Comparison of ENCODE assay signal across 1 cellular context in the genomic region with DNA sequence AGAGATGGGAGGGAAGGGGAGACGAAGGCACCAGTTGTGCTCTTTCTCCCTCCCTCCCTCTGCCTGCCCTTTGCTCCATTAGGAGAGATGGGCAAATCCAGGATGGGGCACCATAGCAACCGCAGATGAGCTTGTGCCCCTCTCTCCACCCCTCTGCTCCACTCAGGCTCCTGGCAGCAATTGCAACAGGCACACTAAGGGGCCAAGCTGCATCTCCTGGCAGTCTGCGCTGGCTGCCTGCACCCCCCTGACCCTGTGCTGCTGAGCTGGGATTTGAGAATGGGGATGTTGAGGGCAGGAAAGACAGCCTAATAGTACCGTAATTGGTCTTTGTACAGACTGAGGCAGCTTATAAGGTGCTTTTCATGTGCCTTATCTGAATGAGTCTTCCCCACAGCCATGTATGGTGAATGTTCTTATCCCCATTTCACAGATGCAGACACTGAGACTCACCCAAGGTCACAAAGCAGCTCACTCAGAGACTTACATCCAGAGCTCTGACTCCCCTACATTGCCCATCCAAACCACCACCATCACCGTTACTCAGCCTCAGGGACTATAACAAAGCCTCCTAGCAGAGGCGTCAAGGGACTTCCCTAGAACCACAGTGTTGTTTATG.
TF ChIP-seq lines count a peak whose summit lies in the region.

No MANE protein-coding gene starts in this region.

TF ChIP-seq in K562, 482 proteins besides CTCF, POLR2A, EP300 and RAD21 (continued from another document):
- TF ChIP-seq, protein P1, sequence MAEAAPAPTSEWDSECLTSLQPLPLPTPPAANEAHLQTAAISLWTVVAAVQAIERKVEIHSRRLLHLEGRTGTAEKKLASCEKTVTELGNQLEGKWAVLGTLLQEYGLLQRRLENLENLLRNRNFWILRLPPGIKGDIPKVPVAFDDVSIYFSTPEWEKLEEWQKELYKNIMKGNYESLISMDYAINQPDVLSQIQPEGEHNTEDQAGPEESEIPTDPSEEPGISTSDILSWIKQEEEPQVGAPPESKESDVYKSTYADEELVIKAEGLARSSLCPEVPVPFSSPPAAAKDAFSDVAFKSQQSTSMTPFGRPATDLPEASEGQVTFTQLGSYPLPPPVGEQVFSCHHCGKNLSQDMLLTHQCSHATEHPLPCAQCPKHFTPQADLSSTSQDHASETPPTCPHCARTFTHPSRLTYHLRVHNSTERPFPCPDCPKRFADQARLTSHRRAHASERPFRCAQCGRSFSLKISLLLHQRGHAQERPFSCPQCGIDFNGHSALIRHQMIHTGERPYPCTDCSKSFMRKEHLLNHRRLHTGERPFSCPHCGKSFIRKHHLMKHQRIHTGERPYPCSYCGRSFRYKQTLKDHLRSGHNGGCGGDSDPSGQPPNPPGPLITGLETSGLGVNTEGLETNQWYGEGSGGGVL (CRISPR knock-in tag; IDR thresholded peaks at IDR 0.05) = no peak
- TF ChIP-seq, protein P2, sequence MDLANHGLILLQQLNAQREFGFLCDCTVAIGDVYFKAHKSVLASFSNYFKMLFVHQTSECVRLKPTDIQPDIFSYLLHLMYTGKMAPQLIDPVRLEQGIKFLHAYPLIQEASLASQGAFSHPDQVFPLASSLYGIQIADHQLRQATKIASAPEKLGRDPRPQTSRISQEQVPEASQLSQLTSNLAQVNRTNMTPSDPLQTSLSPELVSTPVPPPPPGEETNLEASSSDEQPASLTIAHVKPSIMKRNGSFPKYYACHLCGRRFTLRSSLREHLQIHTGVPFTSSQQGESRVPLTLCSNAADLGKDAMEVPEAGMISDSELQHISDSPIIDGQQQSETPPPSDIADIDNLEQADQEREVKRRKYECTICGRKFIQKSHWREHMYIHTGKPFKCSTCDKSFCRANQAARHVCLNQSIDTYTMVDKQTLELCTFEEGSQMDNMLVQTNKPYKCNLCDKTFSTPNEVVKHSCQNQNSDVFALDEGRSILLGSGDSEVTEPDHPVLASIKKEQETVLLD (IDR thresholded peaks at IDR 0.05) = no peak
- TF ChIP-seq ZNF436 (CRISPR knock-in tag; IDR thresholded peaks at IDR 0.05) (no peak), FOXA3 (CRISPR knock-in tag; conservative IDR thresholded peaks at IDR 0.05 in 1 of 2, IDR thresholded peaks at IDR 0.05 in 1 of 2) (no peak), NFIC (IDR thresholded peaks at IDR 0.05) (no peak), ESRRA (IDR thresholded peaks at IDR 0.05; ENCODE audit: borderline replicate concordance, low read depth) (peak; percentile 98), BCOR (IDR thresholded peaks at IDR 0.05) (peak; percentile 77; the same call in 1 of the 2 replicates), ARNT (IDR thresholded peaks at IDR 0.05) (no peak), SOX6 (IDR thresholded peaks at IDR 0.05) (no peak), XRCC3 (IDR thresholded peaks at IDR 0.05) (no peak), FOXK1 (CRISPR knock-in tag; IDR thresholded peaks at IDR 0.05; ENCODE audit: borderline replicate concordance) (no peak), SRF (CRISPR knock-in tag; IDR thresholded peaks at IDR 0.05) (no peak), GABPB2 (CRISPR knock-in tag; conservative IDR thresholded peaks at IDR 0.05) (no peak)
- TF ChIP-seq, protein P3, sequence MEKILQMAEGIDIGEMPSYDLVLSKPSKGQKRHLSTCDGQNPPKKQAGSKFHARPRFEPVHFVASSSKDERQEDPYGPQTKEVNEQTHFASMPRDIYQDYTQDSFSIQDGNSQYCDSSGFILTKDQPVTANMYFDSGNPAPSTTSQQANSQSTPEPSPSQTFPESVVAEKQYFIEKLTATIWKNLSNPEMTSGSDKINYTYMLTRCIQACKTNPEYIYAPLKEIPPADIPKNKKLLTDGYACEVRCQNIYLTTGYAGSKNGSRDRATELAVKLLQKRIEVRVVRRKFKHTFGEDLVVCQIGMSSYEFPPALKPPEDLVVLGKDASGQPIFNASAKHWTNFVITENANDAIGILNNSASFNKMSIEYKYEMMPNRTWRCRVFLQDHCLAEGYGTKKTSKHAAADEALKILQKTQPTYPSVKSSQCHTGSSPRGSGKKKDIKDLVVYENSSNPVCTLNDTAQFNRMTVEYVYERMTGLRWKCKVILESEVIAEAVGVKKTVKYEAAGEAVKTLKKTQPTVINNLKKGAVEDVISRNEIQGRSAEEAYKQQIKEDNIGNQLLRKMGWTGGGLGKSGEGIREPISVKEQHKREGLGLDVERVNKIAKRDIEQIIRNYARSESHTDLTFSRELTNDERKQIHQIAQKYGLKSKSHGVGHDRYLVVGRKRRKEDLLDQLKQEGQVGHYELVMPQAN (IDR thresholded peaks at IDR 0.05; ENCODE audit: borderline replicate concordance) = no peak
